1 cellular context compared by ENCODE assay signal in genomic region chr4:145843651-145844050, GRCh38.
TF ChIP-seq lines count a peak whose summit lies in the region.

No MANE protein-coding gene starts in this region.

TF ChIP-seq in SK-N-SH, 30 proteins besides CTCF, POLR2A, EP300 and RAD21 (continued from another document):
- TF ChIP-seq GATA2 (CRISPR knock-in tag; IDR thresholded peaks at IDR 0.05) (no peak), FOSL2 (IDR thresholded peaks at IDR 0.05; ENCODE audit: borderline replicate concordance, low read depth) (no peak), TAF1 (IDR thresholded peaks at IDR 0.05; ENCODE audit: borderline replicate concordance, low read depth, low read length) (no peak), POLR2AphosphoS5 (IDR thresholded peaks at IDR 0.05; ENCODE audit: low read depth, low read length) (no peak), EZH2phosphoT487 (IDR thresholded peaks at IDR 0.05; ENCODE audit: borderline replicate concordance, low read depth) (no peak), REST (IDR thresholded peaks at IDR 0.05; ENCODE audit: low read depth, low read length) (no peak)
